Comparison of ENCODE assay signal across 14 cellular contexts in genomic region chr5:90557391-90557790, GRCh38. TPM values are rescaled to one million over a fixed set of nuclear protein-coding genes. Genes with fewer than 3 reads are reported as not detected.
DNase-seq lines count a peak whose midpoint lies in the region; ATAC-seq and TF ChIP-seq lines count a peak whose summit lies in the region.
"Had no signal": no experiment of that assay in that cellular context is flagged by ENCODE, and none has a peak within 500 bp of the region (broad histone marks: within the 10 kb centered on the region; RNA-seq: fewer than 3 reads in every experiment).

No MANE protein-coding gene starts in this region.

- H3K27ac ChIP-seq in HUES64 (ENCODE audit: low read depth, low read length) (no peak overlapping the region), dorsolateral prefrontal cortex (peak overlapping the region in 1 of 59 donors; percentile 56), thyroid gland (no peak overlapping the region)
- H3K27ac ChIP-seq: right atrium auricular region, thoracic aorta had no signal

- DNase-seq in DMS53 (lab: John Stamatoyannopoulos, UW): peak; percentile 48
- DNase-seq in dorsolateral prefrontal cortex: no peak
- no peak for DNase-seq in thyroid gland
- DNase-seq in HPDE6-E6E7 (ENCODE audit: extremely low spot score): no peak
- no peak for DNase-seq in hippocampal formation (lab: John Stamatoyannopoulos, UW)
- DNase-seq: activated CD4-positive, alpha-beta T cell treated with anti-CD3 and anti-CD28 coated beads for 48 hours; MG63; NCI-H2081 treated with DMSO at 0.1 percent for 48 hours; T-helper 9 cell had no signal

- H3K27me3 ChIP-seq in HUES64 (ENCODE audit: insufficient read depth, low read length) (peaks cover 10% of the 10 kb centered on the region; the same call in 1 of the 2 replicates), dorsolateral prefrontal cortex (peaks cover 0 to 16% (median 0%) of the 10 kb centered on the region in 45 donors), thyroid gland (no peaks in the 10 kb centered on the region)

- TF ChIP-seq CTCF in dorsolateral prefrontal cortex (IDR thresholded peaks at IDR 0.05 in 54 of 56, conservative IDR thresholded peaks at IDR 0.05 in 2 of 56; ENCODE audit: low read depth in 1 of 56, partially characterized antibody in 56 of 56) (no peak), nephron (IDR thresholded peaks at IDR 0.05; ENCODE audit: unreplicated experiment in 3 of 3) (no peak), thyroid gland (IDR thresholded peaks at IDR 0.05) (no peak)

- TF ChIP-seq POLR2A in thyroid gland (IDR thresholded peaks at IDR 0.05): no peak

- H3K9ac ChIP-seq in HUES64 (ENCODE audit: low read depth, low read length): peak overlapping the region; percentile 86

- peak overlapping the region; percentile 91 to 93 (median 92) for H3K4me3 Mint-ChIP-seq in nephron

- ATAC-seq in HG03139 (IDR thresholded peaks at IDR 0.05; ENCODE audit: unreplicated experiment): no peak

- H3K27me3 Mint-ChIP-seq in nephron (ENCODE audit: low read depth): peaks cover 82% of the 10 kb centered on the region

- H3K4me1 ChIP-seq in HUES64 (ENCODE audit: insufficient read depth, low read length) (peaks cover 75% of the 10 kb centered on the region), thyroid gland (peaks cover 0 to 4% of the 10 kb centered on the region in 2 donors)

- H3K36me3 ChIP-seq in HUES64 (ENCODE audit: insufficient read depth, low read length) (no peaks in the 10 kb centered on the region), thyroid gland (no peaks in the 10 kb centered on the region)
- H3K36me3 ChIP-seq: MG63, right atrium auricular region, thoracic aorta had no signal

- no peaks in the 10 kb centered on the region for H3K36me3 Mint-ChIP-seq in nephron (ENCODE audit: low read depth)

- H3K9me3 ChIP-seq in HUES64 (ENCODE audit: insufficient read depth, low read depth, low read length) (no peaks in the 10 kb centered on the region), thyroid gland (no peaks in the 10 kb centered on the region)
- H3K9me3 ChIP-seq: MG63, right atrium auricular region, thoracic aorta had no signal

- peak overlapping the region; percentile 75 for H3K4me3 ChIP-seq in HUES64 (ENCODE audit: low read length)
- peak overlapping the region in 40 of 59 donors; percentile 47 to 78 (median 69) for H3K4me3 ChIP-seq in dorsolateral prefrontal cortex
- no peak overlapping the region for H3K4me3 ChIP-seq in thyroid gland (replicated peaks in 1 of 3)
- H3K4me3 ChIP-seq: MG63 had no signal

- intact Hi-C loops in dorsolateral prefrontal cortex (cut with DNase I) (no loop called here), thyroid gland (cut with DNase I) (no loop called here)

- no peaks in the 10 kb centered on the region for H3K9me3 Mint-ChIP-seq in nephron

- 8% methylated on average over 8 of the region's 9 CpGs for WGBS in HUES64
- 36 to 47% methylated on average over 9 of the region's 9 CpGs for WGBS in thyroid gland, 2 donors

- peaks cover 11% of the 10 kb centered on the region for H3K4me1 Mint-ChIP-seq in nephron

- no peak overlapping the region for H3K27ac Mint-ChIP-seq in nephron

RNA-seq across cellular contexts. Expression of gene ADGRV1, which starts 1.2 kb away (rescaled TPM):
- polyA plus RNA-seq in HUES64 (2013, experiment 1 of 2): 22.5 TPM
- 25.4 TPM for polyA plus RNA-seq in HUES64 (2013, experiment 2 of 2)
- 100 to 1,000 TPM in 104 of 120 experiments, 10 to 100 TPM in 16; 60.4 to 376 (median 133) TPM for total RNA-seq in dorsolateral prefrontal cortex
- 100 to 1,000 TPM; 129 to 158 (median 145) TPM for total RNA-seq in thyroid gland

RNA-seq across cellular contexts. Expression of gene LYSMD3, which starts 28.0 kb away (rescaled TPM):
- polyA plus RNA-seq in HUES64 (2013, experiment 1 of 2): 8.4 TPM
- 10.1 TPM for polyA plus RNA-seq in HUES64 (2013, experiment 2 of 2)
- total RNA-seq in dorsolateral prefrontal cortex (10 to 100 TPM in 112 of 120 experiments, 1 to 10 TPM in 8; 8.2 to 18.0 (median 13.0) TPM), thyroid gland (10 to 100 TPM; 20.9 to 32.7 (median 27.2) TPM)

Comparison
In these comparisons a context has a peak if more than half of its experiments do, and no peak if none do; other contexts are left out.
1. H3K4me3 ChIP-seq: peak in HUES64 (single experiment) and dorsolateral prefrontal cortex (40 of 59); none in thyroid gland (0 of 3).